1 cellular context compared by ENCODE assay signal in the genomic region with DNA sequence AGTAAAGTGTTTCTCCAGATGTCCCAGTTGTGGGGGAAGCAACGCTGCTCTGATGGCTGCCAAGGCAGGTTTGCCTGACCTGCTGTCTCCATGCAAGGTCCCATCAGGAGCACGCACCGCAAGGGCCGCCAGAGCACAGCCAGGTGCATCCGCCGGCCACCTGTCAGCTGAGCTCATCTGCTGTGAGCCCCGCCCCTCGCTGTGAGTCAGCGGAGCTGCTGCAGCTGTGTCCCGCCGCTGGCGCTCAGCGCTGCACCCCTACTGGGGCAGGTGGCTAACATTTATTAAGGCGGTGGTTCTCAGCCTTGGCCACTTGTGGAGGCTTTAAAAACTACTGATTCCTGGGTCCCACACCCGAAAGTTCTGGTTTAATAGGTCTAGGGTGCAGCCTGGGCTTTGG.
TF ChIP-seq lines count a peak whose summit lies in the region.

No MANE protein-coding gene starts in this region.

TF ChIP-seq in H1, 55 proteins besides CTCF, POLR2A, EP300 and RAD21 (continued from another document):
- TF ChIP-seq, protein P1, sequence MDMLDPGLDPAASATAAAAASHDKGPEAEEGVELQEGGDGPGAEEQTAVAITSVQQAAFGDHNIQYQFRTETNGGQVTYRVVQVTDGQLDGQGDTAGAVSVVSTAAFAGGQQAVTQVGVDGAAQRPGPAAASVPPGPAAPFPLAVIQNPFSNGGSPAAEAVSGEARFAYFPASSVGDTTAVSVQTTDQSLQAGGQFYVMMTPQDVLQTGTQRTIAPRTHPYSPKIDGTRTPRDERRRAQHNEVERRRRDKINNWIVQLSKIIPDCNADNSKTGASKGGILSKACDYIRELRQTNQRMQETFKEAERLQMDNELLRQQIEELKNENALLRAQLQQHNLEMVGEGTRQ (IDR thresholded peaks at IDR 0.05; ENCODE audit: low read length) = 0 out of 2 replicates have a peak, but pooled peaks have one; percentile 20
- TF ChIP-seq TBP (IDR thresholded peaks at IDR 0.05; ENCODE audit: low read depth, low read length) (peak; percentile 23; the same call in 1 of the 2 replicates), RBBP5 (IDR thresholded peaks at IDR 0.05; ENCODE audit: borderline replicate concordance, low read depth, low read length) (0 out of 2 replicates have a peak, but pooled peaks have one; percentile 32), TAF7 (optimal IDR thresholded peaks at IDR 0.05; ENCODE audit: borderline replicate concordance, low read depth, low read length) (no peak), CTBP2 (IDR thresholded peaks at IDR 0.05; ENCODE audit: borderline replicate concordance, insufficient read depth, insufficient read length, low read length) (peak; percentile 72), CHD2 (IDR thresholded peaks at IDR 0.05; ENCODE audit: low read length) (peak; percentile 42), TAF1 (IDR thresholded peaks at IDR 0.05; ENCODE audit: low read depth, low read length) (peak; percentile 57; the same call in 1 of the 2 replicates), RNF2 (IDR thresholded peaks at IDR 0.05; ENCODE audit: borderline replicate concordance, low read depth, low read length, missing control alignments, poor library complexity, severe bottlenecking) (no peak), JUND (IDR thresholded peaks at IDR 0.05; ENCODE audit: low read length) (peak; percentile 76), MAFK (IDR thresholded peaks at IDR 0.05; ENCODE audit: low read depth, low read length) (0 out of 2 replicates have a peak, but pooled peaks have one; percentile 24), EZH2 (IDR thresholded peaks at IDR 0.05; ENCODE audit: low read depth, low read length, severe bottlenecking) (no peak), JUN (IDR thresholded peaks at IDR 0.05; ENCODE audit: low read depth, low read length) (peak; percentile 56; the same call in 1 of the 2 replicates), HDAC2 (IDR thresholded peaks at IDR 0.05; ENCODE audit: borderline replicate concordance in 1 of 2, low read depth in 2 of 2, low read length in 2 of 2) (peak in 1 of 2 experiments; percentile 52; a peak in 1 of 4 replicates)
- TF ChIP-seq, protein P2, sequence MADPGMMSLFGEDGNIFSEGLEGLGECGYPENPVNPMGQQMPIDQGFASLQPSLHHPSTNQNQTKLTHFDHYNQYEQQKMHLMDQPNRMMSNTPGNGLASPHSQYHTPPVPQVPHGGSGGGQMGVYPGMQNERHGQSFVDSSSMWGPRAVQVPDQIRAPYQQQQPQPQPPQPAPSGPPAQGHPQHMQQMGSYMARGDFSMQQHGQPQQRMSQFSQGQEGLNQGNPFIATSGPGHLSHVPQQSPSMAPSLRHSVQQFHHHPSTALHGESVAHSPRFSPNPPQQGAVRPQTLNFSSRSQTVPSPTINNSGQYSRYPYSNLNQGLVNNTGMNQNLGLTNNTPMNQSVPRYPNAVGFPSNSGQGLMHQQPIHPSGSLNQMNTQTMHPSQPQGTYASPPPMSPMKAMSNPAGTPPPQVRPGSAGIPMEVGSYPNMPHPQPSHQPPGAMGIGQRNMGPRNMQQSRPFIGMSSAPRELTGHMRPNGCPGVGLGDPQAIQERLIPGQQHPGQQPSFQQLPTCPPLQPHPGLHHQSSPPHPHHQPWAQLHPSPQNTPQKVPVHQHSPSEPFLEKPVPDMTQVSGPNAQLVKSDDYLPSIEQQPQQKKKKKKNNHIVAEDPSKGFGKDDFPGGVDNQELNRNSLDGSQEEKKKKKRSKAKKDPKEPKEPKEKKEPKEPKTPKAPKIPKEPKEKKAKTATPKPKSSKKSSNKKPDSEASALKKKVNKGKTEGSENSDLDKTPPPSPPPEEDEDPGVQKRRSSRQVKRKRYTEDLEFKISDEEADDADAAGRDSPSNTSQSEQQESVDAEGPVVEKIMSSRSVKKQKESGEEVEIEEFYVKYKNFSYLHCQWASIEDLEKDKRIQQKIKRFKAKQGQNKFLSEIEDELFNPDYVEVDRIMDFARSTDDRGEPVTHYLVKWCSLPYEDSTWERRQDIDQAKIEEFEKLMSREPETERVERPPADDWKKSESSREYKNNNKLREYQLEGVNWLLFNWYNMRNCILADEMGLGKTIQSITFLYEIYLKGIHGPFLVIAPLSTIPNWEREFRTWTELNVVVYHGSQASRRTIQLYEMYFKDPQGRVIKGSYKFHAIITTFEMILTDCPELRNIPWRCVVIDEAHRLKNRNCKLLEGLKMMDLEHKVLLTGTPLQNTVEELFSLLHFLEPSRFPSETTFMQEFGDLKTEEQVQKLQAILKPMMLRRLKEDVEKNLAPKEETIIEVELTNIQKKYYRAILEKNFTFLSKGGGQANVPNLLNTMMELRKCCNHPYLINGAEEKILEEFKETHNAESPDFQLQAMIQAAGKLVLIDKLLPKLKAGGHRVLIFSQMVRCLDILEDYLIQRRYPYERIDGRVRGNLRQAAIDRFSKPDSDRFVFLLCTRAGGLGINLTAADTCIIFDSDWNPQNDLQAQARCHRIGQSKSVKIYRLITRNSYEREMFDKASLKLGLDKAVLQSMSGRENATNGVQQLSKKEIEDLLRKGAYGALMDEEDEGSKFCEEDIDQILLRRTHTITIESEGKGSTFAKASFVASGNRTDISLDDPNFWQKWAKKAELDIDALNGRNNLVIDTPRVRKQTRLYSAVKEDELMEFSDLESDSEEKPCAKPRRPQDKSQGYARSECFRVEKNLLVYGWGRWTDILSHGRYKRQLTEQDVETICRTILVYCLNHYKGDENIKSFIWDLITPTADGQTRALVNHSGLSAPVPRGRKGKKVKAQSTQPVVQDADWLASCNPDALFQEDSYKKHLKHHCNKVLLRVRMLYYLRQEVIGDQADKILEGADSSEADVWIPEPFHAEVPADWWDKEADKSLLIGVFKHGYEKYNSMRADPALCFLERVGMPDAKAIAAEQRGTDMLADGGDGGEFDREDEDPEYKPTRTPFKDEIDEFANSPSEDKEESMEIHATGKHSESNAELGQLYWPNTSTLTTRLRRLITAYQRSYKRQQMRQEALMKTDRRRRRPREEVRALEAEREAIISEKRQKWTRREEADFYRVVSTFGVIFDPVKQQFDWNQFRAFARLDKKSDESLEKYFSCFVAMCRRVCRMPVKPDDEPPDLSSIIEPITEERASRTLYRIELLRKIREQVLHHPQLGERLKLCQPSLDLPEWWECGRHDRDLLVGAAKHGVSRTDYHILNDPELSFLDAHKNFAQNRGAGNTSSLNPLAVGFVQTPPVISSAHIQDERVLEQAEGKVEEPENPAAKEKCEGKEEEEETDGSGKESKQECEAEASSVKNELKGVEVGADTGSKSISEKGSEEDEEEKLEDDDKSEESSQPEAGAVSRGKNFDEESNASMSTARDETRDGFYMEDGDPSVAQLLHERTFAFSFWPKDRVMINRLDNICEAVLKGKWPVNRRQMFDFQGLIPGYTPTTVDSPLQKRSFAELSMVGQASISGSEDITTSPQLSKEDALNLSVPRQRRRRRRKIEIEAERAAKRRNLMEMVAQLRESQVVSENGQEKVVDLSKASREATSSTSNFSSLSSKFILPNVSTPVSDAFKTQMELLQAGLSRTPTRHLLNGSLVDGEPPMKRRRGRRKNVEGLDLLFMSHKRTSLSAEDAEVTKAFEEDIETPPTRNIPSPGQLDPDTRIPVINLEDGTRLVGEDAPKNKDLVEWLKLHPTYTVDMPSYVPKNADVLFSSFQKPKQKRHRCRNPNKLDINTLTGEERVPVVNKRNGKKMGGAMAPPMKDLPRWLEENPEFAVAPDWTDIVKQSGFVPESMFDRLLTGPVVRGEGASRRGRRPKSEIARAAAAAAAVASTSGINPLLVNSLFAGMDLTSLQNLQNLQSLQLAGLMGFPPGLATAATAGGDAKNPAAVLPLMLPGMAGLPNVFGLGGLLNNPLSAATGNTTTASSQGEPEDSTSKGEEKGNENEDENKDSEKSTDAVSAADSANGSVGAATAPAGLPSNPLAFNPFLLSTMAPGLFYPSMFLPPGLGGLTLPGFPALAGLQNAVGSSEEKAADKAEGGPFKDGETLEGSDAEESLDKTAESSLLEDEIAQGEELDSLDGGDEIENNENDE (IDR thresholded peaks at IDR 0.05; ENCODE audit: insufficient replicate concordance, low read length) = no peak
- TF ChIP-seq, protein P3, sequence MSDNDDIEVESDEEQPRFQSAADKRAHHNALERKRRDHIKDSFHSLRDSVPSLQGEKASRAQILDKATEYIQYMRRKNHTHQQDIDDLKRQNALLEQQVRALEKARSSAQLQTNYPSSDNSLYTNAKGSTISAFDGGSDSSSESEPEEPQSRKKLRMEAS (IDR thresholded peaks at IDR 0.05) = peak; percentile 88
- TF ChIP-seq, protein P4, sequence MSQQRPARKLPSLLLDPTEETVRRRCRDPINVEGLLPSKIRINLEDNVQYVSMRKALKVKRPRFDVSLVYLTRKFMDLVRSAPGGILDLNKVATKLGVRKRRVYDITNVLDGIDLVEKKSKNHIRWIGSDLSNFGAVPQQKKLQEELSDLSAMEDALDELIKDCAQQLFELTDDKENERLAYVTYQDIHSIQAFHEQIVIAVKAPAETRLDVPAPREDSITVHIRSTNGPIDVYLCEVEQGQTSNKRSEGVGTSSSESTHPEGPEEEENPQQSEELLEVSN (IDR thresholded peaks at IDR 0.05) = peak; percentile 68
